ENCODE assay signal across 9 cellular contexts in the genomic region with DNA sequence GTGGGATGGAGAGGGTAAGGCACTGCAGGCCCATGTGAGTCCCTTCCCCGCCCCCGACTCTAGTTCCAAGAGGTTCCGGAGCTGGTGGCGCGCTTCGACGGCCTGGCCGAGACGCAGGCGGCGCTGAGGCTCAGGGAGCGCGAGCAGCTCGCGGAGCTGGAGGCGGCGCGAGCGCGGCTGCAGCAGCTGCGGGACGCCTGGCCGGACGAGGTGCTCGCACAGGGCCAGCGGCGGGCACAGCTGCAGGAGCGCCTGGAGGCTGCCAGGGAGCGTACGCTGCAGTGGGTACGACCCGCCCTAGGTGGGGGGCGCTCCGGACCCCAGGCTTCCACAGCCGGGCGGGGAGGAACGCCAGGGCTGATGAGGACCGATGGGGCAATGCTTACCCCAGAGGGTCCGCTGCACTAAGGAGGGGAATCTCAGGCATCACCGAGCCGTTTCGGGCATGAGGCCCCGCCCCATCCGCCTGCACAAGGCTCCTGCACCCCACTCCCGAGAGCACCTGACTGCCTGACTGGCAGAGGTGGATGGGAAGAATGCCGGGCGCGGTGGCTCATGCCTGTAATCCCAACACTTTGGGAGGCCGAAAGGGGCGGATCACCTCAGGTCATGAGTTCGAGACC. TPM values are rescaled to one million over a fixed set of nuclear protein-coding genes. Genes with fewer than 3 reads are reported as not detected.
DNase-seq lines count a peak whose midpoint lies in the region; ATAC-seq, FAIRE-seq and TF ChIP-seq lines count a peak whose summit lies in the region.
"Had no signal": no experiment of that assay in that cellular context is flagged by ENCODE, and none has a peak within 500 bp of the region (broad histone marks: within the 10 kb centered on the region; RNA-seq: fewer than 3 reads in every experiment).

No MANE protein-coding gene starts in this region.

- TF ChIP-seq RAD21 in K562 (CRISPR knock-in tag; conservative IDR thresholded peaks at IDR 0.05 in 1 of 2, IDR thresholded peaks at IDR 0.05 in 1 of 2) (no peak), HepG2 (CRISPR knock-in tag; IDR thresholded peaks at IDR 0.05) (no peak)

- no peaks in the 10 kb centered on the region for H3K9me3 ChIP-seq in BLaER1 treated with 17β-estradiol and CSF1 and Interleukin-3, amounts not matched to agents 10 nM and 100 nM (replicated peaks in 1 of 11)
- H3K9me3 ChIP-seq in HUES6 (ENCODE audit: control insufficient read depth, insufficient read depth, low read depth, low read length) (no peaks in the 10 kb centered on the region), K562 (replicated peaks; ENCODE audit: control insufficient read depth, insufficient read depth, low read depth, low read length) (no peaks in the 10 kb centered on the region), HepG2 (ENCODE audit: low read length) (no peaks in the 10 kb centered on the region)
- H3K9me3 ChIP-seq: right lobe of liver had no signal

- ATAC-seq in K562: no peak
- ATAC-seq in HepG2: peak; percentile 8
- ATAC-seq in GM19324 (IDR thresholded peaks at IDR 0.05; ENCODE audit: low FRiP score, unreplicated experiment): no peak
- ATAC-seq in HG02798 (IDR thresholded peaks at IDR 0.05; ENCODE audit: poor library complexity, unreplicated experiment): no peak

- intact Hi-C loops in K562 (cut with micrococcal nuclease): loop anchor here (5.0 kb wide), 1 partner anchor 162 kb away; no protein-coding TSS in a partner anchor
- intact Hi-C loops in HepG2 (cut with micrococcal nuclease; ENCODE audit: unreplicated experiment): no loop called here

- DNase-seq in K562 (ENCODE audit: extremely low read depth in 1 of 4, low spot score in 3 of 4) (no peak), HepG2 (ENCODE audit: low spot score) (no peak), H4 (ENCODE audit: low spot score) (no peak), cerebellar nuclear complex (lab: John Stamatoyannopoulos, UW) (no peak)
- DNase-seq: right lobe of liver had no signal

- H3K4me3 ChIP-seq in BLaER1 treated with 17β-estradiol and CSF1 and Interleukin-3, amounts not matched to agents 10 nM and 100 nM: peak overlapping the region; percentile 22 to 59 (median 42); a peak in 17 of 20 replicates
- H3K4me3 ChIP-seq in HUES6 (ENCODE audit: low read depth, low read length): peak overlapping the region; percentile 48
- H3K4me3 ChIP-seq in K562: no peak overlapping the region
- no peak overlapping the region for H3K4me3 ChIP-seq in HepG2 (replicated peaks in 1 of 3; ENCODE audit: insufficient read depth in 1 of 3, low read depth in 2 of 3, low read length in 3 of 3)
- H3K4me3 ChIP-seq: right lobe of liver had no signal

- no peak for TF ChIP-seq EP300 in K562 (IDR thresholded peaks at IDR 0.05; ENCODE audit: low read length)
- no peak for TF ChIP-seq EP300 in HepG2 (IDR thresholded peaks at IDR 0.05; ENCODE audit: low read depth in 2 of 2, low read length in 2 of 2)
- TF ChIP-seq EP300 in HepG2 (CRISPR knock-in tag; IDR thresholded peaks at IDR 0.05; ENCODE audit: borderline replicate concordance): no peak

- peaks cover 62 to 77% (median 72%) of the 10 kb centered on the region in 11 experiments for H3K27me3 ChIP-seq in BLaER1 treated with 17β-estradiol and CSF1 and Interleukin-3, amounts not matched to agents 10 nM and 100 nM
- peaks cover 61% of the 10 kb centered on the region for H3K27me3 ChIP-seq in HUES6 (ENCODE audit: control insufficient read depth, insufficient read depth, low read length)
- H3K27me3 ChIP-seq in K562 (ENCODE audit: control insufficient read depth in 2 of 2, insufficient read depth in 2 of 2, low read length in 2 of 2): peaks cover 13 to 28% of the 10 kb centered on the region in 2 experiments
- H3K27me3 ChIP-seq in HepG2 (ENCODE audit: control insufficient read depth in 1 of 2, insufficient read depth in 2 of 2, low read length in 2 of 2): peaks cover 0 to 45% of the 10 kb centered on the region in 2 experiments; a peak in 4 of 5 replicates
- H3K27me3 ChIP-seq: right lobe of liver had no signal

- peaks cover 32 to 87% (median 70%) of the 10 kb centered on the region in 10 experiments for H3K4me1 ChIP-seq in BLaER1 treated with 17β-estradiol and CSF1 and Interleukin-3, amounts not matched to agents 10 nM and 100 nM
- peaks cover 18% of the 10 kb centered on the region for H3K4me1 ChIP-seq in HUES6 (ENCODE audit: control insufficient read depth, insufficient read depth, low read length)
- H3K4me1 ChIP-seq in K562 (replicated peaks in 1 of 2; ENCODE audit: control insufficient read depth in 2 of 2, insufficient read depth in 2 of 2, low read length in 2 of 2): peaks cover 5 to 26% of the 10 kb centered on the region in 2 experiments; a peak in 3 of 5 replicates
- H3K4me1 ChIP-seq in HepG2 (ENCODE audit: insufficient read depth, low read length): peaks cover 18% of the 10 kb centered on the region

- H2AFZ ChIP-seq in K562 (ENCODE audit: low read depth, low read length) (no peak overlapping the region), HepG2 (ENCODE audit: low read length) (no peak overlapping the region)

- WGBS in K562 (ENCODE audit: insufficient coverage, low coverage, missing lambda C conversion rate): 60% methylated on average over 26 of the region's 51 CpGs
- WGBS in HepG2 (ENCODE audit: low lambda C conversion rate): 35% methylated on average over 36 of the region's 51 CpGs

- POLR2A ChIA-PET in K562 (lab: Yijun Ruan, JAX) (interaction anchor here (0.7 kb wide), 1 partner anchor 20 kb away, joined by 3 read pairs; no protein-coding TSS in a partner anchor), HepG2 (lab: Yijun Ruan, JAX) (no interaction called here)

- BruUV-seq in K562 (replicated peaks; lab: Mats Ljungman, UMichigan) (no TSS peak), HepG2 (replicated peaks; lab: Mats Ljungman, UMichigan) (no TSS peak)

- H3K4me2 ChIP-seq in BLaER1 treated with 17β-estradiol and CSF1 and Interleukin-3, amounts not matched to agents 10 nM and 100 nM: peak overlapping the region; percentile 86 to 99 (median 93)
- no peak overlapping the region for H3K4me2 ChIP-seq in K562 (ENCODE audit: insufficient read depth, low read length)
- peak overlapping the region; percentile 39 for H3K4me2 ChIP-seq in HepG2 (ENCODE audit: low read depth, low read length)

- peaks cover 0 to 77% (median 59%) of the 10 kb centered on the region in 11 experiments; a peak in 19 of 22 replicates for H4K20me1 ChIP-seq in BLaER1 treated with 17β-estradiol and CSF1 and Interleukin-3, amounts not matched to agents 10 nM and 100 nM
- H4K20me1 ChIP-seq in K562 (replicated peaks; ENCODE audit: control insufficient read depth, insufficient read depth, low read length) (peaks cover 13% of the 10 kb centered on the region), HepG2 (ENCODE audit: insufficient read depth, low read length) (peaks cover 4% of the 10 kb centered on the region; the same call in 1 of the 2 replicates)

- H3K36me3 ChIP-seq in BLaER1 treated with 17β-estradiol and CSF1 and Interleukin-3, amounts not matched to agents 10 nM and 100 nM: peaks cover 23 to 34% (median 28%) of the 10 kb centered on the region in 11 experiments
- H3K36me3 ChIP-seq in HUES6 (ENCODE audit: control insufficient read depth, insufficient read depth, low read length): peaks cover 21% of the 10 kb centered on the region
- H3K36me3 ChIP-seq in K562 (ENCODE audit: control insufficient read depth, insufficient read depth, low read length): peaks cover 21% of the 10 kb centered on the region; the same call in 2 of the 3 replicates
- peaks cover 5 to 11% of the 10 kb centered on the region in 2 experiments for H3K36me3 ChIP-seq in HepG2 (replicated peaks in 1 of 2; ENCODE audit: control insufficient read depth in 1 of 2, insufficient read depth in 2 of 2, low read length in 2 of 2)

- no peak for FAIRE-seq in K562 (lab: Jason Lieb, UNC)
- no peak for FAIRE-seq in HepG2 (lab: Jason Lieb, UNC)

- no peaks in the 10 kb centered on the region for H3K9me1 ChIP-seq in K562 (ENCODE audit: control insufficient read depth, insufficient read depth, low read length)

- CTCF ChIA-PET in K562 (lab: Yijun Ruan, JAX; ENCODE audit: low intra/inter-chr PET ratio) (no interaction called here), HepG2 (lab: Yijun Ruan, JAX; ENCODE audit: low intra/inter-chr PET ratio, low total read pairs) (interaction anchor here (1.8 kb wide), 1 partner anchor 105 kb away, joined by 16 read pairs; no protein-coding TSS in a partner anchor)

- TF ChIP-seq POLR2A in K562 (conservative IDR thresholded peaks at IDR 0.05) (no peak), HepG2 (IDR thresholded peaks at IDR 0.05; ENCODE audit: insufficient read depth in 1 of 2, low read depth in 2 of 2, low read length in 2 of 2) (no peak)

- no peak overlapping the region for H3K27ac ChIP-seq in BLaER1 treated with 17β-estradiol and CSF1 and Interleukin-3, amounts not matched to agents 10 nM and 100 nM
- no peak overlapping the region for H3K27ac ChIP-seq in HUES6 (ENCODE audit: low read depth, low read length)
- H3K27ac ChIP-seq in K562 (ENCODE audit: extremely low read depth, low read depth, low read length): no peak overlapping the region
- H3K27ac ChIP-seq in HepG2 (ENCODE audit: extremely low read length, insufficient read depth, low read length): no peak overlapping the region
- H3K27ac ChIP-seq: right lobe of liver had no signal

- peak overlapping the region in 6 of 11 experiments; percentile 0 to 62 (median 25); a peak in 7 of 22 replicates for H3K9ac ChIP-seq in BLaER1 treated with 17β-estradiol and CSF1 and Interleukin-3, amounts not matched to agents 10 nM and 100 nM
- no peak overlapping the region for H3K9ac ChIP-seq in HUES6 (ENCODE audit: low read length)
- H3K9ac ChIP-seq in K562 (ENCODE audit: insufficient read depth in 1 of 2, low read depth in 2 of 2, low read length in 2 of 2): no peak overlapping the region
- no peak overlapping the region for H3K9ac ChIP-seq in HepG2 (ENCODE audit: insufficient read depth, low read depth, low read length)

- TF ChIP-seq CTCF in K562 (IDR thresholded peaks at IDR 0.05 in 2 of 3, conservative IDR thresholded peaks at IDR 0.05 in 1 of 3; ENCODE audit: insufficient read depth in 2 of 3, low read depth in 1 of 3, low read length in 3 of 3) (no peak), HepG2 (CRISPR knock-in tag; IDR thresholded peaks at IDR 0.05) (no peak)

- H3K79me2 ChIP-seq in K562 (ENCODE audit: control insufficient read depth, insufficient read depth, low read length) (no peaks in the 10 kb centered on the region), HepG2 (ENCODE audit: insufficient read depth, low read length) (no peaks in the 10 kb centered on the region)

- in situ Hi-C loops in K562 (cut with MboI): no loop called here
- in situ Hi-C loops in HepG2 (cut with HindIII; ENCODE audit: extremely low pct_ligation_motif_present, low pct_unique_long_range_greater_than_20kb): no loop called here

RNA-seq across cellular contexts. Expression of gene CFAP73, which starts 4.9 kb away (rescaled TPM):
- total RNA-seq in K562 (2011; cell fraction: chromatin; rRNA removed; ENCODE audit: low replicate concordance): not detected in 2 replicates
- not detected in 2 replicates for total RNA-seq in K562 (2011; cell fraction: nucleolus; rRNA removed)
- total RNA-seq in K562 (2011; cell fraction: nucleoplasm; rRNA removed): not detected in 2 replicates
- total RNA-seq in K562 (2014; rRNA removed) (not detected in 2 replicates), K562 (2014; rRNA removed; fragmentation: Illumina TruSeq; extraction: Trizol) (not detected in 2 replicates), K562 (2015; rRNA removed; fragmentation: Illumina TruSeq; extraction: Trizol) (not detected in 2 replicates), K562 (2021) (not detected in 2 replicates), HepG2 (2016; rRNA removed; fragmentation: Illumina TruSeq; extraction: Trizol) (not detected in 2 replicates)
- polyA plus RNA-seq in K562 (2011; rRNA removed) (not detected in 2 replicates), K562 (2014; fragmentation: Illumina TruSeq; extraction: Trizol) (not detected in 2 replicates), K562 (2014; fragmentation: Nextera tagmentation; extraction: Ambion mirVana) (not detected), K562 (2014; rRNA removed) (not detected in 2 replicates), HepG2 (2011; rRNA removed) (not detected in 2 replicates)
- not detected in 2 replicates for polyA plus RNA-seq in K562 (2011; cell fraction: cytosol; rRNA removed)
- not detected in 2 replicates for polyA plus RNA-seq in K562 (2011; cell fraction: nucleus; rRNA removed)
- polyA plus RNA-seq in K562 (2012): 0.14 and 0.17 TPM in 2 replicates
- not detected in 2 replicates for polyA minus RNA-seq in K562 (2011; rRNA and poly(A)+ RNA removed)
- polyA minus RNA-seq in K562 (2011; cell fraction: cytosol; rRNA and poly(A)+ RNA removed): not detected in 2 replicates
- polyA minus RNA-seq in K562 (2011; cell fraction: nucleus; rRNA and poly(A)+ RNA removed): not detected in 2 replicates
- not detected in 2 replicates for total RNA-seq in HepG2 (2016; cell fraction: cytosol; rRNA removed; fragmentation: Illumina TruSeq; extraction: Trizol; ENCODE audit: low read depth)
- total RNA-seq in HepG2 (2016; cell fraction: insoluble cytoplasmic fraction; rRNA removed; fragmentation: Illumina TruSeq; extraction: Trizol): not detected in 2 replicates
- not detected in 2 replicates for total RNA-seq in HepG2 (2016; cell fraction: membrane; rRNA removed; fragmentation: Illumina TruSeq; extraction: Trizol)
- not detected in 2 replicates for total RNA-seq in HepG2 (2016; cell fraction: nucleus; rRNA removed; fragmentation: Illumina TruSeq; extraction: Trizol)
- polyA plus RNA-seq in HepG2 (2011; cell fraction: cytosol; rRNA removed): not detected in 2 replicates
- polyA plus RNA-seq in HepG2 (2011; cell fraction: nucleus; rRNA removed): not detected in 2 replicates
- polyA plus RNA-seq in HepG2 (2012): not detected in 2 replicates
- not detected in 2 replicates for polyA plus RNA-seq in HepG2 (2016; cell fraction: cytosol; fragmentation: Illumina TruSeq; extraction: Trizol; ENCODE audit: low read depth)
- not detected in 2 replicates for polyA plus RNA-seq in HepG2 (2016; cell fraction: insoluble cytoplasmic fraction; fragmentation: Illumina TruSeq; extraction: Trizol; ENCODE audit: low read depth)
- not detected in 2 replicates for polyA plus RNA-seq in HepG2 (2016; cell fraction: membrane; fragmentation: Illumina TruSeq; extraction: Trizol; ENCODE audit: low read depth)
- not detected in 2 replicates for polyA plus RNA-seq in HepG2 (2016; cell fraction: nucleus; fragmentation: Illumina TruSeq; extraction: Trizol; ENCODE audit: insufficient read depth, low read depth)
- not detected in 2 replicates for polyA minus RNA-seq in HepG2 (2011; rRNA and poly(A)+ RNA removed; ENCODE audit: low replicate concordance)
- not detected in 2 replicates for polyA minus RNA-seq in HepG2 (2011; cell fraction: cytosol; rRNA and poly(A)+ RNA removed)
- not detected in 2 replicates for polyA minus RNA-seq in HepG2 (2011; cell fraction: nucleus; rRNA and poly(A)+ RNA removed)
- not detected in 2 replicates for total RNA-seq in H4 (2014; rRNA removed; shearing (Covaris generic))

RNA-seq across cellular contexts. Expression of gene RASAL1, which starts 18.9 kb away (rescaled TPM):
- total RNA-seq in K562 (2011; cell fraction: chromatin; rRNA removed; ENCODE audit: low replicate concordance): 0.30 TPM in 1 of 2 replicates, not detected in the other
- 0.17 TPM in 1 of 2 replicates, not detected in the other for total RNA-seq in K562 (2011; cell fraction: nucleolus; rRNA removed)
- total RNA-seq in K562 (2011; cell fraction: nucleoplasm; rRNA removed): not detected in 2 replicates
- 0.08 and 0.14 TPM in 2 replicates for total RNA-seq in K562 (2014; rRNA removed)
- not detected in 2 replicates for total RNA-seq in K562 (2014; rRNA removed; fragmentation: Illumina TruSeq; extraction: Trizol)
- not detected in 2 replicates for total RNA-seq in K562 (2015; rRNA removed; fragmentation: Illumina TruSeq; extraction: Trizol)
- 0.16 TPM in 1 of 2 replicates, not detected in the other for total RNA-seq in K562 (2021)
- 0.06 TPM in 1 of 2 replicates, not detected in the other for polyA plus RNA-seq in K562 (2011; rRNA removed)
- 0.03 TPM in 1 of 2 replicates, not detected in the other for polyA plus RNA-seq in K562 (2011; cell fraction: cytosol; rRNA removed)
- 0.07 and 0.18 TPM in 2 replicates for polyA plus RNA-seq in K562 (2011; cell fraction: nucleus; rRNA removed)
- 0.04 TPM in 1 of 2 replicates, not detected in the other for polyA plus RNA-seq in K562 (2012)
- not detected in 2 replicates for polyA plus RNA-seq in K562 (2014; fragmentation: Illumina TruSeq; extraction: Trizol)
- polyA plus RNA-seq in K562 (2014; fragmentation: Nextera tagmentation; extraction: Ambion mirVana): not detected
- not detected in 2 replicates for polyA plus RNA-seq in K562 (2014; rRNA removed)
- not detected in 2 replicates for polyA minus RNA-seq in K562 (2011; rRNA and poly(A)+ RNA removed)
- polyA minus RNA-seq in K562 (2011; cell fraction: cytosol; rRNA and poly(A)+ RNA removed): not detected in 2 replicates
- not detected in 2 replicates for polyA minus RNA-seq in K562 (2011; cell fraction: nucleus; rRNA and poly(A)+ RNA removed)
- not detected in 2 replicates for total RNA-seq in HepG2 (2016; rRNA removed; fragmentation: Illumina TruSeq; extraction: Trizol)
- total RNA-seq in HepG2 (2016; cell fraction: cytosol; rRNA removed; fragmentation: Illumina TruSeq; extraction: Trizol; ENCODE audit: low read depth): 0.18 TPM in 1 of 2 replicates, not detected in the other
- not detected in 2 replicates for total RNA-seq in HepG2 (2016; cell fraction: insoluble cytoplasmic fraction; rRNA removed; fragmentation: Illumina TruSeq; extraction: Trizol)
- not detected in 2 replicates for total RNA-seq in HepG2 (2016; cell fraction: membrane; rRNA removed; fragmentation: Illumina TruSeq; extraction: Trizol)
- not detected in 2 replicates for total RNA-seq in HepG2 (2016; cell fraction: nucleus; rRNA removed; fragmentation: Illumina TruSeq; extraction: Trizol)
- polyA plus RNA-seq in HepG2 (2011; rRNA removed): not detected in 2 replicates
- polyA plus RNA-seq in HepG2 (2011; cell fraction: cytosol; rRNA removed): not detected in 2 replicates
- polyA plus RNA-seq in HepG2 (2011; cell fraction: nucleus; rRNA removed): 0.07 and 0.31 TPM in 2 replicates
- not detected in 2 replicates for polyA plus RNA-seq in HepG2 (2012)
- polyA plus RNA-seq in HepG2 (2016; cell fraction: cytosol; fragmentation: Illumina TruSeq; extraction: Trizol; ENCODE audit: low read depth): 0.12 TPM in 1 of 2 replicates, not detected in the other
- polyA plus RNA-seq in HepG2 (2016; cell fraction: insoluble cytoplasmic fraction; fragmentation: Illumina TruSeq; extraction: Trizol; ENCODE audit: low read depth): not detected in 2 replicates
- not detected in 2 replicates for polyA plus RNA-seq in HepG2 (2016; cell fraction: membrane; fragmentation: Illumina TruSeq; extraction: Trizol; ENCODE audit: low read depth)
- 0.72 TPM in 1 of 2 replicates, not detected in the other for polyA plus RNA-seq in HepG2 (2016; cell fraction: nucleus; fragmentation: Illumina TruSeq; extraction: Trizol; ENCODE audit: insufficient read depth, low read depth)
- 0.30 TPM in 1 of 2 replicates, not detected in the other for polyA minus RNA-seq in HepG2 (2011; rRNA and poly(A)+ RNA removed; ENCODE audit: low replicate concordance)
- polyA minus RNA-seq in HepG2 (2011; cell fraction: cytosol; rRNA and poly(A)+ RNA removed): not detected in 2 replicates
- polyA minus RNA-seq in HepG2 (2011; cell fraction: nucleus; rRNA and poly(A)+ RNA removed): not detected in 2 replicates
- total RNA-seq in H4 (2014; rRNA removed; shearing (Covaris generic)): 0.08 TPM in 1 of 2 replicates, not detected in the other

RNA-seq across cellular contexts. Expression of gene DDX54, which starts 30.8 kb away (rescaled TPM):
- 60.9 and 181 TPM in 2 replicates for total RNA-seq in K562 (2011; cell fraction: chromatin; rRNA removed; ENCODE audit: low replicate concordance)
- 87.0 and 87.2 TPM in 2 replicates for total RNA-seq in K562 (2011; cell fraction: nucleolus; rRNA removed)
- 56.8 and 61.4 TPM in 2 replicates for total RNA-seq in K562 (2011; cell fraction: nucleoplasm; rRNA removed)
- total RNA-seq in K562 (2014; rRNA removed) (100 and 135 TPM in 2 replicates), K562 (2014; rRNA removed; fragmentation: Illumina TruSeq; extraction: Trizol) (23.9 and 25.8 TPM in 2 replicates), K562 (2015; rRNA removed; fragmentation: Illumina TruSeq; extraction: Trizol) (48.5 and 51.4 TPM in 2 replicates), K562 (2021) (128 and 132 TPM in 2 replicates), HepG2 (2016; rRNA removed; fragmentation: Illumina TruSeq; extraction: Trizol) (45.1 and 59.7 TPM in 2 replicates)
- polyA plus RNA-seq in K562 (2011; rRNA removed) (56.6 and 80.5 TPM in 2 replicates), K562 (2014; fragmentation: Illumina TruSeq; extraction: Trizol) (44.4 and 77.7 TPM in 2 replicates), K562 (2014; fragmentation: Nextera tagmentation; extraction: Ambion mirVana) (1 to 10 TPM; 1.4 to 3.1 TPM), K562 (2014; rRNA removed) (74.4 and 107 TPM in 2 replicates), HepG2 (2011; rRNA removed) (51.3 and 61.1 TPM in 2 replicates)
- 71.0 and 78.8 TPM in 2 replicates for polyA plus RNA-seq in K562 (2011; cell fraction: cytosol; rRNA removed)
- 76.8 and 95.6 TPM in 2 replicates for polyA plus RNA-seq in K562 (2011; cell fraction: nucleus; rRNA removed)
- 48.8 and 67.9 TPM in 2 replicates for polyA plus RNA-seq in K562 (2012)
- polyA minus RNA-seq in K562 (2011; rRNA and poly(A)+ RNA removed): 47.0 and 50.2 TPM in 2 replicates
- polyA minus RNA-seq in K562 (2011; cell fraction: cytosol; rRNA and poly(A)+ RNA removed): 52.1 and 64.3 TPM in 2 replicates
- polyA minus RNA-seq in K562 (2011; cell fraction: nucleus; rRNA and poly(A)+ RNA removed): 31.1 and 49.1 TPM in 2 replicates
- 5.0 and 6.8 TPM in 2 replicates for total RNA-seq in HepG2 (2016; cell fraction: cytosol; rRNA removed; fragmentation: Illumina TruSeq; extraction: Trizol; ENCODE audit: low read depth)
- total RNA-seq in HepG2 (2016; cell fraction: insoluble cytoplasmic fraction; rRNA removed; fragmentation: Illumina TruSeq; extraction: Trizol): 44.2 and 60.5 TPM in 2 replicates
- total RNA-seq in HepG2 (2016; cell fraction: membrane; rRNA removed; fragmentation: Illumina TruSeq; extraction: Trizol): 15.7 and 17.4 TPM in 2 replicates
- total RNA-seq in HepG2 (2016; cell fraction: nucleus; rRNA removed; fragmentation: Illumina TruSeq; extraction: Trizol): 30.5 and 38.6 TPM in 2 replicates
- polyA plus RNA-seq in HepG2 (2011; cell fraction: cytosol; rRNA removed): 33.9 and 54.0 TPM in 2 replicates
- 56.0 and 66.1 TPM in 2 replicates for polyA plus RNA-seq in HepG2 (2011; cell fraction: nucleus; rRNA removed)
- 29.2 and 33.1 TPM in 2 replicates for polyA plus RNA-seq in HepG2 (2012)
- 4.2 and 4.5 TPM in 2 replicates for polyA plus RNA-seq in HepG2 (2016; cell fraction: cytosol; fragmentation: Illumina TruSeq; extraction: Trizol; ENCODE audit: low read depth)
- 61.6 and 69.4 TPM in 2 replicates for polyA plus RNA-seq in HepG2 (2016; cell fraction: insoluble cytoplasmic fraction; fragmentation: Illumina TruSeq; extraction: Trizol; ENCODE audit: low read depth)
- polyA plus RNA-seq in HepG2 (2016; cell fraction: membrane; fragmentation: Illumina TruSeq; extraction: Trizol; ENCODE audit: low read depth): 8.9 and 13.8 TPM in 2 replicates
- 93.7 and 96.2 TPM in 2 replicates for polyA plus RNA-seq in HepG2 (2016; cell fraction: nucleus; fragmentation: Illumina TruSeq; extraction: Trizol; ENCODE audit: insufficient read depth, low read depth)
- 67.7 and 93.0 TPM in 2 replicates for polyA minus RNA-seq in HepG2 (2011; rRNA and poly(A)+ RNA removed; ENCODE audit: low replicate concordance)
- 23.5 and 27.4 TPM in 2 replicates for polyA minus RNA-seq in HepG2 (2011; cell fraction: cytosol; rRNA and poly(A)+ RNA removed)
- 26.4 and 35.3 TPM in 2 replicates for polyA minus RNA-seq in HepG2 (2011; cell fraction: nucleus; rRNA and poly(A)+ RNA removed)
- total RNA-seq in H4 (2014; rRNA removed; shearing (Covaris generic)): 24.4 and 45.0 TPM in 2 replicates

RNA-seq across cellular contexts. Expression of gene RITA1, which starts 31.1 kb away (rescaled TPM):
- total RNA-seq in K562 (2011; cell fraction: chromatin; rRNA removed; ENCODE audit: low replicate concordance): 9.9 and 32.6 TPM in 2 replicates
- total RNA-seq in K562 (2011; cell fraction: nucleolus; rRNA removed): 18.9 and 25.0 TPM in 2 replicates
- total RNA-seq in K562 (2011; cell fraction: nucleoplasm; rRNA removed): 17.7 and 18.0 TPM in 2 replicates
- 40.4 and 52.0 TPM in 2 replicates for total RNA-seq in K562 (2014; rRNA removed)
- 12.7 and 15.6 TPM in 2 replicates for total RNA-seq in K562 (2014; rRNA removed; fragmentation: Illumina TruSeq; extraction: Trizol)
- 34.3 and 36.7 TPM in 2 replicates for total RNA-seq in K562 (2015; rRNA removed; fragmentation: Illumina TruSeq; extraction: Trizol)
- 34.9 and 38.9 TPM in 2 replicates for total RNA-seq in K562 (2021)
- polyA plus RNA-seq in K562 (2011; rRNA removed): 17.6 and 17.9 TPM in 2 replicates
- polyA plus RNA-seq in K562 (2011; cell fraction: cytosol; rRNA removed): 23.1 and 48.6 TPM in 2 replicates
- polyA plus RNA-seq in K562 (2011; cell fraction: nucleus; rRNA removed): 10.9 and 15.7 TPM in 2 replicates
- polyA plus RNA-seq in K562 (2012): 23.0 and 27.5 TPM in 2 replicates
- polyA plus RNA-seq in K562 (2014; fragmentation: Illumina TruSeq; extraction: Trizol): 18.0 and 27.7 TPM in 2 replicates
- polyA plus RNA-seq in K562 (2014; fragmentation: Nextera tagmentation; extraction: Ambion mirVana): 1 to 10 TPM; 2.8 to 3.5 TPM
- polyA plus RNA-seq in K562 (2014; rRNA removed): 26.4 and 35.0 TPM in 2 replicates
- polyA minus RNA-seq in K562 (2011; rRNA and poly(A)+ RNA removed): 10.0 and 13.0 TPM in 2 replicates
- polyA minus RNA-seq in K562 (2011; cell fraction: cytosol; rRNA and poly(A)+ RNA removed): 12.1 and 15.7 TPM in 2 replicates
- polyA minus RNA-seq in K562 (2011; cell fraction: nucleus; rRNA and poly(A)+ RNA removed): 11.0 and 11.4 TPM in 2 replicates
- 28.1 and 28.9 TPM in 2 replicates for total RNA-seq in HepG2 (2016; rRNA removed; fragmentation: Illumina TruSeq; extraction: Trizol)
- total RNA-seq in HepG2 (2016; cell fraction: cytosol; rRNA removed; fragmentation: Illumina TruSeq; extraction: Trizol; ENCODE audit: low read depth): 34.7 and 44.4 TPM in 2 replicates
- 25.7 and 31.1 TPM in 2 replicates for total RNA-seq in HepG2 (2016; cell fraction: insoluble cytoplasmic fraction; rRNA removed; fragmentation: Illumina TruSeq; extraction: Trizol)
- total RNA-seq in HepG2 (2016; cell fraction: membrane; rRNA removed; fragmentation: Illumina TruSeq; extraction: Trizol): 58.4 and 67.9 TPM in 2 replicates
- 16.2 and 17.8 TPM in 2 replicates for total RNA-seq in HepG2 (2016; cell fraction: nucleus; rRNA removed; fragmentation: Illumina TruSeq; extraction: Trizol)
- 12.4 and 14.3 TPM in 2 replicates for polyA plus RNA-seq in HepG2 (2011; rRNA removed)
- polyA plus RNA-seq in HepG2 (2011; cell fraction: cytosol; rRNA removed): 13.8 and 16.3 TPM in 2 replicates
- 8.9 and 10.1 TPM in 2 replicates for polyA plus RNA-seq in HepG2 (2011; cell fraction: nucleus; rRNA removed)
- 8.6 and 10.6 TPM in 2 replicates for polyA plus RNA-seq in HepG2 (2012)
- polyA plus RNA-seq in HepG2 (2016; cell fraction: cytosol; fragmentation: Illumina TruSeq; extraction: Trizol; ENCODE audit: low read depth): 48.9 and 64.2 TPM in 2 replicates
- 35.7 and 37.7 TPM in 2 replicates for polyA plus RNA-seq in HepG2 (2016; cell fraction: insoluble cytoplasmic fraction; fragmentation: Illumina TruSeq; extraction: Trizol; ENCODE audit: low read depth)
- polyA plus RNA-seq in HepG2 (2016; cell fraction: membrane; fragmentation: Illumina TruSeq; extraction: Trizol; ENCODE audit: low read depth): 64.3 and 73.8 TPM in 2 replicates
- 21.0 and 24.3 TPM in 2 replicates for polyA plus RNA-seq in HepG2 (2016; cell fraction: nucleus; fragmentation: Illumina TruSeq; extraction: Trizol; ENCODE audit: insufficient read depth, low read depth)
- polyA minus RNA-seq in HepG2 (2011; rRNA and poly(A)+ RNA removed; ENCODE audit: low replicate concordance): 12.2 and 25.5 TPM in 2 replicates
- polyA minus RNA-seq in HepG2 (2011; cell fraction: cytosol; rRNA and poly(A)+ RNA removed): 6.2 and 7.6 TPM in 2 replicates
- 11.1 and 14.5 TPM in 2 replicates for polyA minus RNA-seq in HepG2 (2011; cell fraction: nucleus; rRNA and poly(A)+ RNA removed)
- total RNA-seq in H4 (2014; rRNA removed; shearing (Covaris generic)): 17.9 and 20.8 TPM in 2 replicates

Comparison
In these comparisons a context has a peak if more than half of its experiments do, and no peak if none do; other contexts are left out.
1. H3K4me3 ChIP-seq: peak in BLaER1 treated with 17β-estradiol and CSF1 and Interleukin-3, amounts not matched to agents 10 nM and 100 nM (10 of 10) and HUES6 (single experiment); none in K562 (single experiment) and HepG2 (0 of 3).
2. H3K9ac ChIP-seq: peak in BLaER1 treated with 17β-estradiol and CSF1 and Interleukin-3, amounts not matched to agents 10 nM and 100 nM (6 of 11); none in HUES6 (single experiment), K562 (0 of 2) and HepG2 (single experiment).